Comparison of ENCODE assay signal across 11 cellular contexts in the genomic region with DNA sequence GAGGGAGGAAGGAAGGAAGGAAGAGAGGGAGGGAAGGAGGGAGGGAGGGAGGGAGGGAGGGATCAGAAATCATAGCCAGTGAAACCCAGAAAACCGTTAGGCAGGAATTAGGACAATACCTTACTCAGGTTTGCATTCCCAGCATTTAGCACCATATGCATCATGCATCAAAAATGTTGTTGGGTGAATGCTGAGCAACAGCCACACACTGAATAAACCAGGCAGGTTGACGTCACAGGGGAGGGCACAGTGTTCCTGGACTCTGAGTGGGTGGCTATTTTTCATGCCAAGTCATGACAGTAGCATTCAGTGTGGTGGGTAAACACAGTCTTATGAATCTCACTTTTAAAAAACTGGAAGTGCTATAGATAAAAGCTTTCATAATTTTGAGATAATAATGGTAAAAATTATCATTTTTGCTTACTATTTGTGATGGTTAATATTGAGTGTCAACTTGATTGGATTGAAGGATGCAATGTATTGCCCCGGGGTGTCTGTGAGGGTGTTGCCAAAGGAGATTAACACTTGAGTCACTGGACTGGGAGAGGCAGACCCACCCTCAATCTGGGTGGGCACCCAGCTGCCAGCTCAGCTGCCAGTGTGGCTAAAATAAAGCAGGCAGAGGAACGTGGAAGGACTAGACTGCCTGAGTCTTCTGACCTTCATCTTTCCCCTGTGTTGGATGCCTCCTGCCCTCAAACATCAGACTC.
DNase-seq lines count a peak whose midpoint lies in the region; TF ChIP-seq lines count a peak whose summit lies in the region.
"Had no signal": no experiment of that assay in that cellular context is flagged by ENCODE, and none has a peak within 500 bp of the region (broad histone marks: within the 10 kb centered on the region; RNA-seq: fewer than 3 reads in every experiment).

No MANE protein-coding gene starts in this region.

- peak overlapping the region; percentile 90 for H3K27ac ChIP-seq in RWPE1

- DNase-seq in Daoy (ENCODE audit: low read depth) (peak; percentile 95), RWPE1 (ENCODE audit: low spot score) (peak; percentile 97), fibroblast of gingiva (ENCODE audit: low read depth) (peak; percentile 92), posterior cingulate gyrus (peak in 6 of 10 donors; percentile 16 to 83 (median 45)), DMS 273 treated with DMSO at 0.1 percent for 48 hours (lab: John Stamatoyannopoulos, UW) (no peak), NCI-H1436 treated with DMSO at 0.1 percent for 48 hours (lab: John Stamatoyannopoulos, UW) (no peak), GM20000 (ENCODE audit: low spot score) (no peak), NCI-H69 (lab: John Stamatoyannopoulos, UW) (no peak)
- DNase-seq: activated CD4-positive, alpha-beta T cell treated with anti-CD3 and anti-CD28 coated beads for 4 hours; GDM1; NK-92 treated with Interleukin-12 subunit alpha and Interleukin-12 subunit beta, amount 100 ng/mL, for 24 hours had no signal

- CTCF ChIA-PET in RWPE1 (lab: Yijun Ruan, JAX): interaction anchor here (0.6 kb wide), 1 partner anchor 173 kb away, joined by 3 read pairs; no protein-coding TSS in a partner anchor

- POLR2A ChIA-PET in RWPE1 (lab: Yijun Ruan, JAX; ENCODE audit: low non-redundant PET): no interaction called here

- intact Hi-C loops in posterior cingulate gyrus (cut with DNase I): no loop called here

- TF ChIP-seq CTCF in RWPE1 (conservative IDR thresholded peaks at IDR 0.05; ENCODE audit: low read depth) (no peak), GM20000 (IDR thresholded peaks at IDR 0.05; ENCODE audit: extremely low read depth, missing control alignments) (no peak)

Comparison
In these comparisons a context has a peak if more than half of its experiments do, and no peak if none do; other contexts are left out.
1. DNase-seq: peak in Daoy (single experiment), RWPE1 (single experiment), fibroblast of gingiva (single experiment) and posterior cingulate gyrus (6 of 10); none in DMS 273 treated with DMSO at 0.1 percent for 48 hours (single experiment), NCI-H1436 treated with DMSO at 0.1 percent for 48 hours (single experiment), GM20000 (single experiment) and NCI-H69 (single experiment).